In genomic region chr1:219090618-219091017, GRCh38 we compare ENCODE assay signal across 9 cellular contexts.
DNase-seq lines count a peak whose midpoint lies in the region; ATAC-seq and TF ChIP-seq lines count a peak whose summit lies in the region.
"Had no signal": no experiment of that assay in that cellular context is flagged by ENCODE, and none has a peak within 500 bp of the region (broad histone marks: within the 10 kb centered on the region; RNA-seq: fewer than 3 reads in every experiment).

No MANE protein-coding gene starts in this region.

- peak overlapping the region in 10 of 11 experiments; percentile 36 to 87 (median 72); a peak in 17 of 22 replicates for H3K9ac ChIP-seq in BLaER1 treated with 17β-estradiol and CSF1 and Interleukin-3, amounts not matched to agents 10 nM and 100 nM

- H3K27me3 Mint-ChIP-seq in natural killer cell (ENCODE audit: low read depth in 2 of 2) = no peaks in the 10 kb centered on the region

- peak overlapping the region in 1 of 10 experiments; percentile 16; a peak in 1 of 20 replicates for H3K4me3 ChIP-seq in BLaER1 treated with 17β-estradiol and CSF1 and Interleukin-3, amounts not matched to agents 10 nM and 100 nM
- no peak overlapping the region for H3K4me3 ChIP-seq in NB4 (ENCODE audit: low read depth, low read length)
- no peak overlapping the region for H3K4me3 ChIP-seq in upper lobe of right lung

- no peaks in the 10 kb centered on the region for H4K20me1 ChIP-seq in BLaER1 treated with 17β-estradiol and CSF1 and Interleukin-3, amounts not matched to agents 10 nM and 100 nM

- TF ChIP-seq CTCF in NB4 (IDR thresholded peaks at IDR 0.05; ENCODE audit: low read depth, low read length) (no peak), natural killer cell (IDR thresholded peaks at IDR 0.05) (no peak), upper lobe of right lung (IDR thresholded peaks at IDR 0.05) (no peak)

- H3K36me3 ChIP-seq in BLaER1 treated with 17β-estradiol and CSF1 and Interleukin-3, amounts not matched to agents 10 nM and 100 nM = no peaks in the 10 kb centered on the region
- no peaks in the 10 kb centered on the region for H3K36me3 ChIP-seq in upper lobe of right lung

- H3K36me3 Mint-ChIP-seq in natural killer cell = no peaks in the 10 kb centered on the region

- H3K4me1 ChIP-seq in BLaER1 treated with 17β-estradiol and CSF1 and Interleukin-3, amounts not matched to agents 10 nM and 100 nM = peaks cover 20 to 64% (median 47%) of the 10 kb centered on the region in 10 experiments
- no peaks in the 10 kb centered on the region for H3K4me1 ChIP-seq in upper lobe of right lung

- peak overlapping the region; percentile 75 to 99 (median 92) for H3K27ac ChIP-seq in BLaER1 treated with 17β-estradiol and CSF1 and Interleukin-3, amounts not matched to agents 10 nM and 100 nM
- no peak overlapping the region for H3K27ac ChIP-seq in upper lobe of right lung

- TF ChIP-seq POLR2A in NB4 (IDR thresholded peaks at IDR 0.05; ENCODE audit: extremely low read depth, insufficient read length) = no peak

- ATAC-seq in GM19452 (IDR thresholded peaks at IDR 0.05; ENCODE audit: unreplicated experiment) (peak; percentile 68), HG03025 (IDR thresholded peaks at IDR 0.05; ENCODE audit: low FRiP score, unreplicated experiment) (peak; percentile 70), natural killer cell (no peak), upper lobe of right lung (no peak)

- no peak overlapping the region for H3K4me3 Mint-ChIP-seq in natural killer cell

- DNase-seq in NB4 (ENCODE audit: low read depth) (peak; percentile 58), natural killer cell (no peak), upper lobe of right lung (no peak), NCI-H1436 (lab: John Stamatoyannopoulos, UW) (no peak)
- DNase-seq in stimulated activated CD8-positive, alpha-beta memory T cell treated with anti-CD3 and anti-CD28 coated beads, Interleukin-4, amount 100 ng/mL, for 48 hours = no peak
- DNase-seq: nucleus accumbens had no signal

- no peak overlapping the region for H3K27ac Mint-ChIP-seq in natural killer cell

- no peaks in the 10 kb centered on the region for H3K4me1 Mint-ChIP-seq in natural killer cell

- H3K9me3 ChIP-seq in BLaER1 treated with 17β-estradiol and CSF1 and Interleukin-3, amounts not matched to agents 10 nM and 100 nM (replicated peaks in 1 of 11) = peaks cover 3 to 21% (median 10%) of the 10 kb centered on the region in 11 experiments; a peak in 14 of 22 replicates
- H3K9me3 ChIP-seq in upper lobe of right lung = no peaks in the 10 kb centered on the region

- H3K27me3 ChIP-seq in BLaER1 treated with 17β-estradiol and CSF1 and Interleukin-3, amounts not matched to agents 10 nM and 100 nM = no peaks in the 10 kb centered on the region
- H3K27me3 ChIP-seq in upper lobe of right lung = no peaks in the 10 kb centered on the region

- peak overlapping the region in 10 of 11 experiments; percentile 1 to 89 (median 71); a peak in 16 of 22 replicates for H3K4me2 ChIP-seq in BLaER1 treated with 17β-estradiol and CSF1 and Interleukin-3, amounts not matched to agents 10 nM and 100 nM

- intact Hi-C loops in natural killer cell (cut with micrococcal nuclease) (no loop called here), upper lobe of right lung (cut with DNase I) (no loop called here)

- peaks cover 7 to 14% of the 10 kb centered on the region in 2 donors for H3K9me3 Mint-ChIP-seq in natural killer cell

Comparison
In these comparisons a context has a peak if more than half of its experiments do, and no peak if none do; other contexts are left out.
1. ATAC-seq: peak in GM19452 (single experiment) and HG03025 (single experiment); none in natural killer cell (0 of 3) and upper lobe of right lung (single experiment).